27 cellular contexts compared by ENCODE assay signal in genomic region chr5:12093586-12093985, GRCh38.
"Had no signal": no experiment of that assay in that cellular context is flagged by ENCODE, and none has a peak within 500 bp of the region (broad histone marks: within the 10 kb centered on the region; RNA-seq: fewer than 3 reads in every experiment).

No MANE protein-coding gene starts in this region.

- H3K9me3 ChIP-seq: suprapubic skin, testis, thoracic aorta, thyroid gland, tibial artery, transverse colon, upper lobe of left lung, upper lobe of right lung, vagina had no signal

- H3K27ac ChIP-seq: stomach, suprapubic skin, testis, thoracic aorta, thyroid gland, tibial artery, tibial nerve, transverse colon, upper lobe of left lung, upper lobe of right lung, uterus, vagina had no signal

- H3K27me3 ChIP-seq: stomach, suprapubic skin, testis, thyroid gland, tibial artery, tibial nerve, transverse colon, upper lobe of left lung, upper lobe of right lung, uterus, vagina had no signal

- H3K36me3 ChIP-seq: stomach, suprapubic skin, thoracic aorta, thyroid gland, tibial artery, tibial nerve, transverse colon, upper lobe of left lung, upper lobe of right lung, uterus, vagina had no signal

- H3K4me3 ChIP-seq: stomach, suprapubic skin, testis, thoracic aorta, thyroid gland, tibial artery, tibial nerve, transverse colon, upper lobe of left lung, upper lobe of right lung, uterus, vagina had no signal

- H3K4me1 ChIP-seq: stomach, suprapubic skin, testis, thyroid gland, tibial artery, tibial nerve, transverse colon, upper lobe of left lung, upper lobe of right lung, uterus, vagina had no signal

- FAIRE-seq: urothelium cell line had no signal

- ATAC-seq: stimulated activated effector memory CD8-positive, alpha-beta T cell treated with anti-CD3 and anti-CD28 coated beads, Interleukin-12 subunit alpha, Interleukin-12 subunit beta, amount 100 ng/mL, for 72 hours; stimulated activated memory B cell treated with anti-CD40 and anti-IgM and Interleukin-4, amounts not matched to agents 10 μg/mL and 1 μg/mL and 100 μg/mL, for 72 hours; stimulated activated naive B cell treated with anti-CD40 and anti-IgM and Interleukin-4, amounts not matched to agents 10 μg/mL and 1 μg/mL and 100 μg/mL, for 72 hours; stimulated activated naive CD8-positive, alpha-beta T cell treated with anti-CD3 and anti-CD28 coated beads, Interleukin-15, amount 100 ng/mL, for 72 hours; stimulated activated naive CD8-positive, alpha-beta T cell treated with anti-CD3 and anti-CD28 coated beads, Interleukin-15, Interleukin-2, amounts not matched to agents 100 U/mL and 50 U/mL, for 24 hours; upper lobe of right lung had no signal

- DNase-seq: stimulated activated CD4-positive, alpha-beta T cell treated with anti-CD3 and anti-CD28 coated beads, Interleukin-2, amount 100 ng/mL, for 48 hours; stimulated activated CD4-positive, alpha-beta T cell treated with anti-CD3 and anti-CD28 coated beads, Interleukin-4, amount 100 ng/mL, for 1 hour; stimulated activated CD4-positive, alpha-beta T cell treated with anti-CD3 and anti-CD28 coated beads, Interleukin-4, amount 100 ng/mL, for 24 hours; stimulated activated CD4-positive, alpha-beta T cell treated with anti-CD3 and anti-CD28 coated beads, Interleukin-4, amount 100 ng/mL, for 4 hours; stimulated activated CD8-positive, alpha-beta memory T cell treated with anti-CD3 and anti-CD28 coated beads, Interleukin-4, amount 100 ng/mL, for 48 hours; stimulated activated naive B cell treated with anti-CD40 and anti-IgM and Interleukin-4, amounts not matched to agents 10 μg/mL and 1 μg/mL and 100 μg/mL, for 72 hours; stimulated activated naive CD4-positive, alpha-beta T cell; stimulated activated naive CD4-positive, alpha-beta T cell treated with Interleukin-2 at 50 U/mL for 16 hours; stimulated activated naive CD8-positive, alpha-beta T cell treated with anti-CD3 and anti-CD28 coated beads, Interleukin-15, amount 100 ng/mL, for 72 hours; stimulated activated naive CD8-positive, alpha-beta T cell treated with anti-CD3 and anti-CD28 coated beads, Interleukin-15, Interleukin-2, amounts not matched to agents 100 U/mL and 50 U/mL, for 24 hours; stomach; substantia nigra; testis; thyroid gland; tibial artery; transverse colon; trophoblast cell; upper lobe of left lung; upper lobe of right lung; uterus had no signal
